In genomic region chr11:12112731-12113130, GRCh38 we compare ENCODE assay signal across 14 cellular contexts. TPM values are rescaled to one million over a fixed set of nuclear protein-coding genes. Genes with fewer than 3 reads are reported as not detected.
DNase-seq lines count a peak whose midpoint lies in the region; ATAC-seq and TF ChIP-seq lines count a peak whose summit lies in the region.
"Had no signal": no experiment of that assay in that cellular context is flagged by ENCODE, and none has a peak within 500 bp of the region (broad histone marks: within the 10 kb centered on the region; RNA-seq: fewer than 3 reads in every experiment).

No MANE protein-coding gene starts in this region.

- no peak for DNase-seq in Caco-2
- DNase-seq in esophagus squamous epithelium (lab: John Stamatoyannopoulos, UW): no peak
- no peak for DNase-seq in skeletal muscle cell (ENCODE audit: low read depth)
- DNase-seq in Kasumi-1 (lab: John Stamatoyannopoulos, UW): no peak
- no peak for DNase-seq in DMS153 treated with DMSO at 0.1 percent for 48 hours (lab: John Stamatoyannopoulos, UW; ENCODE audit: unreplicated experiment)
- DNase-seq: activated CD4-positive, CD25-positive, alpha-beta regulatory T cell treated with anti-CD3 and anti-CD28 coated beads, Interleukin-2, amount 50 U/mL, for 72 hours; effector memory CD4-positive, alpha-beta T cell; NCI-H1105; NCI-H510A treated with DMSO at 0.1 percent for 48 hours; SHP77; stimulated activated CD8-positive, alpha-beta memory T cell treated with anti-CD3 and anti-CD28 coated beads, Interleukin-4, amount 100 ng/mL, for 48 hours had no signal

- no TSS peak for BruUV-seq in Caco-2 (replicated peaks; lab: Mats Ljungman, UMichigan)

- peaks cover 41% of the 10 kb centered on the region for H3K36me3 Mint-ChIP-seq in Caco-2 (ENCODE audit: insufficient read depth, unreplicated experiment)

- H3K36me3 ChIP-seq in Caco-2 (ENCODE audit: control insufficient read depth, insufficient read depth, low read length) (peaks cover 2% of the 10 kb centered on the region), esophagus squamous epithelium (no peaks in the 10 kb centered on the region)

- no peak for TF ChIP-seq CTCF in Caco-2 (IDR thresholded peaks at IDR 0.05; ENCODE audit: insufficient read depth in 1 of 2, low read depth in 1 of 2, low read length in 1 of 2, severe bottlenecking in 1 of 2, unreplicated experiment in 1 of 2)
- no peak for TF ChIP-seq CTCF in WI38 (IDR thresholded peaks at IDR 0.05; ENCODE audit: low read depth, low read length)
- TF ChIP-seq CTCF in esophagus squamous epithelium (IDR thresholded peaks at IDR 0.05): no peak

- peak overlapping the region in 3 of 4 donors; percentile 84 to 94 (median 92) for H3K27ac ChIP-seq in esophagus squamous epithelium

- H3K4me1 Mint-ChIP-seq in Caco-2 (ENCODE audit: low read depth, unreplicated experiment): peaks cover 55% of the 10 kb centered on the region

- H3K4me1 ChIP-seq in Caco-2 (peaks cover 56% of the 10 kb centered on the region), esophagus squamous epithelium (peaks cover 19 to 63% (median 21%) of the 10 kb centered on the region in 3 donors)

- no peak for ATAC-seq in HG02610 (IDR thresholded peaks at IDR 0.05; ENCODE audit: unreplicated experiment)
- ATAC-seq: activated naive CD4-positive, alpha-beta T cell treated with anti-CD3 and anti-CD28 coated beads, Interleukin-2, amount 50 U/mL, for 72 hours had no signal

- H3K4me3 Mint-ChIP-seq in Caco-2 (ENCODE audit: unreplicated experiment): peak overlapping the region; percentile 83

- POLR2A ChIA-PET in Caco-2 (lab: Charles Lee): no interaction called here

- H3K27me3 Mint-ChIP-seq in Caco-2 (ENCODE audit: insufficient read depth, unreplicated experiment): no peaks in the 10 kb centered on the region

- no peak for TF ChIP-seq POLR2A in esophagus squamous epithelium (IDR thresholded peaks at IDR 0.05)

- H3K27me3 ChIP-seq in Caco-2 (replicated peaks; ENCODE audit: control insufficient read depth, insufficient read depth, low read length) (no peaks in the 10 kb centered on the region), esophagus squamous epithelium (no peaks in the 10 kb centered on the region)

- CTCF ChIA-PET in Caco-2 (lab: Charles Lee): no interaction called here

- peak overlapping the region; percentile 83 for H3K27ac Mint-ChIP-seq in Caco-2 (ENCODE audit: unreplicated experiment)
- H3K27ac Mint-ChIP-seq: activated naive CD4-positive, alpha-beta T cell treated with anti-CD3 and anti-CD28 coated beads, Interleukin-2, amount 50 U/mL, for 72 hours had no signal

- 60 to 93% methylated on average over 1 to 2 of the region's 2 CpGs for WGBS in esophagus squamous epithelium, 2 donors

- H3K4me3 ChIP-seq in Caco-2 (ENCODE audit: low read depth, low read length) (no peak overlapping the region), WI38 (ENCODE audit: low read depth, low read length) (peak overlapping the region; percentile 85), esophagus squamous epithelium (no peak overlapping the region), skeletal muscle cell (ENCODE audit: low read depth, low read length) (peak overlapping the region; percentile 13)

- H3K9me3 ChIP-seq in Caco-2: no peaks in the 10 kb centered on the region
- H3K9me3 ChIP-seq in esophagus squamous epithelium: no peaks in the 10 kb centered on the region

- intact Hi-C loops in Caco-2 (cut with micrococcal nuclease; ENCODE audit: unreplicated experiment) (loop anchor here (5.0 kb wide), 1 partner anchor 170 kb away; no protein-coding TSS in a partner anchor), esophagus squamous epithelium (cut with DNase I) (no loop called here)

- no peaks in the 10 kb centered on the region for H3K9me3 Mint-ChIP-seq in Caco-2 (ENCODE audit: unreplicated experiment)

RNA-seq across cellular contexts. Expression of gene MICAL2, which starts 2.3 kb away (rescaled TPM):
- total RNA-seq in Caco-2 (2022) (247 and 272 TPM in 2 replicates), esophagus squamous epithelium (10 to 100 TPM; 10.1 to 49.0 (median 19.8) TPM)

Comparison
In these comparisons a context has a peak if more than half of its experiments do, and no peak if none do; other contexts are left out.
1. H3K4me3 ChIP-seq: peak in WI38 (single experiment) and skeletal muscle cell (single experiment); none in Caco-2 (single experiment) and esophagus squamous epithelium (0 of 4).